In genomic region chr14:80074905-80075304, GRCh38 we compare ENCODE assay signal across 3 cellular contexts.
A peak's percentile ranks its signal among the peaks of the same experiment; 100 is the strongest.
TF ChIP-seq lines count a peak whose summit lies in the region.

No MANE protein-coding gene starts in this region.

TF ChIP-seq in A549, 52 proteins besides CTCF, POLR2A, EP300 and RAD21:
- TF ChIP-seq CBX8 (IDR thresholded peaks at IDR 0.05) (no peak), MAFK (IDR thresholded peaks at IDR 0.05; ENCODE audit: partially characterized antibody) (peak; percentile 96), RFX5 (IDR thresholded peaks at IDR 0.05) (no peak)

TF ChIP-seq in IMR-90, 13 proteins besides CTCF, POLR2A, EP300 and RAD21:
- TF ChIP-seq RCOR1 (IDR thresholded peaks at IDR 0.05; ENCODE audit: insufficient replicate concordance, low read length) (no peak), ELK1 (IDR thresholded peaks at IDR 0.05; ENCODE audit: borderline replicate concordance, low read depth, low read length) (no peak), FOS (IDR thresholded peaks at IDR 0.05; ENCODE audit: low read depth, low read length) (no peak), SMC3 (IDR thresholded peaks at IDR 0.05; ENCODE audit: low read depth, low read length) (no peak), MAFK (IDR thresholded peaks at IDR 0.05; ENCODE audit: low read depth, low read length) (peak; percentile 99)

TF ChIP-seq in H1, 55 proteins besides CTCF, POLR2A, EP300 and RAD21:
- peak; percentile 79 for TF ChIP-seq MAFK (IDR thresholded peaks at IDR 0.05; ENCODE audit: low read depth, low read length)
- TF ChIP-seq CTBP2 (IDR thresholded peaks at IDR 0.05; ENCODE audit: borderline replicate concordance, insufficient read depth, insufficient read length, low read length) = no peak
